In the genomic region with DNA sequence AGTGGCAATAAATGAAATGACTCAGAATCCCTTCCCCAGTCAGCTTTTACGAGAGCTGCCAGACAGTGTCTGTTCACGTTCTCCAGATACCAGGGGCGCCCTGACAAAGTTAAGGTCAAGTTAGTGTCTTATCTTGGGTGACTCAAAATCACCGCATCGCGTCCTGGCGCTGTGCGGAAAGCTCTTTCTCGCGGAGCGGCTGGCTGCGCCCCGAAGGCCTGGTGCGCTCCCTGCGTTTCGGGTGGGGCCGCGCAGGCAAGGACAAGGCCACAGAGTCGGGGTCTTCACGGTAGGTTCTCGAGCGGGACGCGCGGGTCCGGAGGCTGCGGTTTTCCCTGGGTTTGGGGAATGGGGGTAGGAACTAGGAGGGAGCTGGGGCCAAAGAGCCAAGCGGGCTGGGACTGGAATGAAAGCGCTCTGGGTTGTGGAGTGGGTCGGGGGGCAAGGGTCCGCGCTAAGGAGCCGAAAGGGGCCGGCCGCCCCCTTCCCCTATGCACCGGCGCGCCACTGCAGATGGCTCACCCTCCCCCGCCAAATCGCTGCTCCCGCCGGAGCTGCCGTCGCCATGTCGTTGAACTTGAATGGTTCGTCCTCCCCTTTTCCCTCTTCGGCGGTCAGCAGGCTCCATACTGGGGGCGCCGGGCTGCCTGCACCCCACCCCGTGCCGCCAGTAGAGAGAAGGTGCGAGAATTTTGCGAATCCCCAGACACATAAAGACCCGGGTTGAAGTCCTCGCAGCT, we compare ENCODE assay signal across 11 cellular contexts. TPM values are rescaled to one million over a fixed set of nuclear protein-coding genes. Genes with fewer than 3 reads are reported as not detected.
DNase-seq lines count a peak whose midpoint lies in the region; ATAC-seq, FAIRE-seq and TF ChIP-seq lines count a peak whose summit lies in the region.
"Had no signal": no experiment of that assay in that cellular context is flagged by ENCODE, and none has a peak within 500 bp of the region (broad histone marks: within the 10 kb centered on the region; RNA-seq: fewer than 3 reads in every experiment).

No MANE protein-coding gene starts in this region.

- peak overlapping the region; percentile 54 to 75 for H3K4me3 Mint-ChIP-seq in activated T-cell treated with anti-CD3 and anti-CD28 coated beads, Interleukin-2, amount 50 U/mL, for 72 hours

- TF ChIP-seq CTCF in kidney (IDR thresholded peaks at IDR 0.05; ENCODE audit: borderline replicate concordance, extremely low read depth, insufficient read depth) (no peak), thoracic aorta (IDR thresholded peaks at IDR 0.05) (no peak)

- peaks cover 50% of the 10 kb centered on the region for H3K27me3 ChIP-seq in thoracic aorta (replicated peaks; ENCODE audit: insufficient read depth)

- peak overlapping the region; percentile 85 for H3K9ac ChIP-seq in SK-N-MC (ENCODE audit: insufficient read length)
- peak overlapping the region in 1 of 2 donors; percentile 34 for H3K9ac ChIP-seq in kidney (ENCODE audit: low read length in 2 of 2)

- H3K27ac ChIP-seq in SK-N-MC (peak overlapping the region; percentile 96), kidney (ENCODE audit: low read depth in 2 of 2, low read length in 2 of 2) (peak overlapping the region; percentile 76 to 78), thoracic aorta (no peak overlapping the region)

- no peak for TF ChIP-seq POLR2A in GM12892 (IDR thresholded peaks at IDR 0.05; ENCODE audit: low read depth, low read length)

- H3K4me1 Mint-ChIP-seq in activated T-cell treated with anti-CD3 and anti-CD28 coated beads, Interleukin-2, amount 50 U/mL, for 72 hours (ENCODE audit: low read depth): peaks cover 39% of the 10 kb centered on the region

- peaks cover 0 to 7% of the 10 kb centered on the region in 2 donors for H3K4me1 ChIP-seq in kidney (ENCODE audit: control insufficient read depth in 1 of 2, insufficient read depth in 1 of 2, low read depth in 1 of 2, low read length in 2 of 2)
- H3K4me1 ChIP-seq in thoracic aorta (ENCODE audit: control insufficient read depth in 1 of 2, low read depth in 2 of 2): peaks cover 12 to 25% of the 10 kb centered on the region in 2 donors

- H3K4me3 ChIP-seq in SK-N-MC: peak overlapping the region; percentile 96
- H3K4me3 ChIP-seq in kidney (ENCODE audit: low read length in 2 of 2): peak overlapping the region in 1 of 2 donors; percentile 61
- H3K4me3 ChIP-seq in thoracic aorta: peak overlapping the region; percentile 18

- H3K27me3 Mint-ChIP-seq in activated T-cell treated with anti-CD3 and anti-CD28 coated beads, Interleukin-2, amount 50 U/mL, for 72 hours (ENCODE audit: low read depth): peaks cover 76% of the 10 kb centered on the region

- peaks cover 2 to 5% of the 10 kb centered on the region in 2 donors for H3K36me3 Mint-ChIP-seq in activated T-cell treated with anti-CD3 and anti-CD28 coated beads, Interleukin-2, amount 50 U/mL, for 72 hours (ENCODE audit: insufficient read depth in 2 of 2)

- FAIRE-seq in kidney (lab: Jason Lieb, UNC) (no peak), GM12892 (lab: Jason Lieb, UNC) (no peak)

- intact Hi-C loops in kidney (cut with DNase I): no loop called here

- peak; percentile 35 to 39 for ATAC-seq in activated T-cell treated with anti-CD3 and anti-CD28 coated beads, Interleukin-2, amount 50 U/mL, for 72 hours (replicated peaks in 1 of 2)
- ATAC-seq in thoracic aorta (ENCODE audit: insufficient number of reproducible peaks, low FRiP score, low read depth) (no peak), HG03457 (IDR thresholded peaks at IDR 0.05; ENCODE audit: unreplicated experiment) (no peak), HG02610 (IDR thresholded peaks at IDR 0.05; ENCODE audit: unreplicated experiment) (no peak)
- ATAC-seq: naive thymus-derived CD4-positive, alpha-beta T cell had no signal

- H3K9me3 ChIP-seq in SK-N-MC (ENCODE audit: low read depth, low read length) (no peaks in the 10 kb centered on the region), kidney (ENCODE audit: control insufficient read depth in 1 of 2, low read length in 2 of 2) (no peaks in the 10 kb centered on the region), thoracic aorta (no peaks in the 10 kb centered on the region)

- DNase-seq in activated T-cell treated with anti-CD3 and anti-CD28 coated beads, Interleukin-2, amount 50 U/mL, for 72 hours: no peak
- DNase-seq in activated T-cell treated with anti-CD3 and anti-CD28 coated beads for 4 hours (no peak), SK-N-MC (ENCODE audit: low read depth, low spot score) (no peak), kidney (peak; percentile 80), thoracic aorta (ENCODE audit: low spot score) (no peak), GM12892 (ENCODE audit: insufficient read length) (no peak)
- DNase-seq: SHP77 had no signal

- H3K27ac Mint-ChIP-seq in activated T-cell treated with anti-CD3 and anti-CD28 coated beads, Interleukin-2, amount 50 U/mL, for 72 hours: no peak overlapping the region
- H3K27ac Mint-ChIP-seq: CD4-positive, alpha-beta T cell had no signal

- H3K36me3 ChIP-seq in SK-N-MC (ENCODE audit: insufficient read depth, low read length) (peaks cover 8% of the 10 kb centered on the region), kidney (ENCODE audit: control insufficient read depth in 1 of 2, insufficient read depth in 2 of 2, low read length in 2 of 2) (no peaks in the 10 kb centered on the region), thoracic aorta (no peaks in the 10 kb centered on the region)

- no peaks in the 10 kb centered on the region for H3K9me3 Mint-ChIP-seq in activated T-cell treated with anti-CD3 and anti-CD28 coated beads, Interleukin-2, amount 50 U/mL, for 72 hours
- H3K9me3 Mint-ChIP-seq: CD4-positive, alpha-beta T cell had no signal

RNA-seq across cellular contexts. Expression of a gene that starts 2.6 kb away (rescaled TPM):
- total RNA-seq in activated T-cell treated with anti-CD3 and anti-CD28 coated beads, Interleukin-2, amount 50 U/mL, for 72 hours: not detected
- 15.9 TPM for total RNA-seq in kidney
- 5.8 TPM for polyA plus RNA-seq in kidney (ENCODE audit: insufficient read depth, low read depth, low replicate concordance)
- total RNA-seq in thoracic aorta: not detected
- not detected for polyA plus RNA-seq in GM12892 (2012; ENCODE audit: missing spikeins)
- total RNA-seq: CD4-positive, alpha-beta T cell; naive thymus-derived CD4-positive, alpha-beta T cell had no signal
- polyA plus RNA-seq: naive thymus-derived CD4-positive, alpha-beta T cell had no signal

RNA-seq across cellular contexts. Expression of a gene that starts 4.9 kb away (rescaled TPM):
- not detected for total RNA-seq in activated T-cell treated with anti-CD3 and anti-CD28 coated beads, Interleukin-2, amount 50 U/mL, for 72 hours
- total RNA-seq in kidney (not detected), thoracic aorta (not detected)
- polyA plus RNA-seq in kidney (ENCODE audit: insufficient read depth, low read depth, low replicate concordance): not detected
- not detected for polyA plus RNA-seq in GM12892 (2012; ENCODE audit: missing spikeins)
- total RNA-seq: CD4-positive, alpha-beta T cell; naive thymus-derived CD4-positive, alpha-beta T cell had no signal
- polyA plus RNA-seq: naive thymus-derived CD4-positive, alpha-beta T cell had no signal

RNA-seq across cellular contexts. Expression of a gene that starts 12.0 kb away (rescaled TPM):
- not detected for total RNA-seq in activated T-cell treated with anti-CD3 and anti-CD28 coated beads, Interleukin-2, amount 50 U/mL, for 72 hours
- total RNA-seq in kidney: not detected
- not detected for polyA plus RNA-seq in kidney (ENCODE audit: insufficient read depth, low read depth, low replicate concordance)
- not detected for total RNA-seq in thoracic aorta
- 0.11 TPM for polyA plus RNA-seq in GM12892 (2012; ENCODE audit: missing spikeins)
- total RNA-seq: CD4-positive, alpha-beta T cell; naive thymus-derived CD4-positive, alpha-beta T cell had no signal
- polyA plus RNA-seq: naive thymus-derived CD4-positive, alpha-beta T cell had no signal

RNA-seq across cellular contexts. Expression of a gene that starts 12.1 kb away (rescaled TPM):
- not detected for total RNA-seq in activated T-cell treated with anti-CD3 and anti-CD28 coated beads, Interleukin-2, amount 50 U/mL, for 72 hours
- 35.4 TPM for total RNA-seq in kidney
- polyA plus RNA-seq in kidney (ENCODE audit: insufficient read depth, low read depth, low replicate concordance): 28.2 TPM
- not detected for total RNA-seq in thoracic aorta
- not detected for polyA plus RNA-seq in GM12892 (2012; ENCODE audit: missing spikeins)
- total RNA-seq: CD4-positive, alpha-beta T cell; naive thymus-derived CD4-positive, alpha-beta T cell had no signal
- polyA plus RNA-seq: naive thymus-derived CD4-positive, alpha-beta T cell had no signal

RNA-seq across cellular contexts. Expression of a gene that starts 18.0 kb away (rescaled TPM):
- total RNA-seq in activated T-cell treated with anti-CD3 and anti-CD28 coated beads, Interleukin-2, amount 50 U/mL, for 72 hours: not detected
- total RNA-seq in kidney (36.5 TPM), thoracic aorta (1 to 10 TPM in 1 of 2 donors, not detected in 1; 1.4 TPM)
- polyA plus RNA-seq in kidney (ENCODE audit: insufficient read depth, low read depth, low replicate concordance): 36.4 TPM
- polyA plus RNA-seq in GM12892 (2012; ENCODE audit: missing spikeins): not detected
- total RNA-seq: CD4-positive, alpha-beta T cell; naive thymus-derived CD4-positive, alpha-beta T cell had no signal
- polyA plus RNA-seq: naive thymus-derived CD4-positive, alpha-beta T cell had no signal

Comparison
In these comparisons a context has a peak if more than half of its experiments do, and no peak if none do; other contexts are left out.
1. ATAC-seq: peak in activated T-cell treated with anti-CD3 and anti-CD28 coated beads, Interleukin-2, amount 50 U/mL, for 72 hours (2 of 2); none in thoracic aorta (single experiment), HG03457 (single experiment) and HG02610 (single experiment).
2. H3K27ac ChIP-seq: peak in SK-N-MC (single experiment) and kidney (2 of 2); none in thoracic aorta (0 of 2).
3. RNA of a gene that starts 2.6 kb away (total RNA-seq): 15.9 TPM in kidney (single experiment); not detected in activated T-cell treated with anti-CD3 and anti-CD28 coated beads, Interleukin-2, amount 50 U/mL, for 72 hours and not detected in thoracic aorta; every median in the first group is over 10 times any median in the second.